ENCODE assay signal across 19 cellular contexts in the genomic region with DNA sequence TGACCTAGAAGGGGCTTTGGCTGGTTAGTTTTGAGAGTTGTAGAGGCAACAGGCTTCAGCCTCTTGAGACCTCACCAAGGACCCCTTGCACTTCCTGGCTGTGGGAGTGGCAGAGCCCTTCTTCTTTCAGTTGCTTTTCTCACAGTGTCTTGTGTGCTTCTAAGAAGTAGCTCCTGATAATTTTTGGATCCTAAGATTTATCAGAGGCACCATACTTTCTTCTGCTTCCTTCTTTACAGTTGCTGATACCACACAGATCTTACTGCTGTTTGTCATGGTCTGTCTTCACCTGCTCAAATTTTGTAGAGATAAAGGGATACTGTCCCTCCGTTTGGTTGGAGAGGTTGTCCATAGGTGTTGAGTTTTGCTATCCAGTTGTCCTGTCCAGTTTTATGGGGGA.
"Had no signal": no experiment of that assay in that cellular context is flagged by ENCODE, and none has a peak within 500 bp of the region (broad histone marks: within the 10 kb centered on the region; RNA-seq: fewer than 3 reads in every experiment).

No MANE protein-coding gene starts in this region.

- H3K9me3 ChIP-seq: adrenal gland, breast epithelium, pancreas, thoracic aorta had no signal

- DNase-seq: activated CD4-positive, alpha-beta T cell treated with anti-CD3 and anti-CD28 coated beads, Interleukin-2, amount 50 U/mL, for 1 hour; activated CD4-positive, CD25-positive, alpha-beta regulatory T cell treated with anti-CD3 and anti-CD28 coated beads, Interleukin-2, amount 50 U/mL, for 72 hours; activated CD8-positive, alpha-beta memory T cell treated with anti-CD3 and anti-CD28 coated beads, Interleukin-2, amount 50 U/mL, for 4 hours; activated effector memory CD4-positive, alpha-beta T cell treated with Interleukin-2 at 50 U/mL for 16 hours; activated naive CD4-positive, alpha-beta T cell treated with anti-CD3 and anti-CD28 coated beads, Interleukin-2, amount 50 U/mL, for 16 hours; activated T-cell treated with anti-CD3 and anti-CD28 coated beads, Interleukin-2, amount 50 U/mL, for 4 hours; adrenal gland; cerebellar nuclear complex; cortex of kidney; heart right ventricle; kidney glomerular epithelial cell; left ventricle myocardium superior; pancreas; stimulated activated CD4-positive, alpha-beta T cell treated with anti-CD3 and anti-CD28 coated beads, Interleukin-4, amount 100 ng/mL, for 1 hour had no signal

- FAIRE-seq: astrocyte had no signal

- H3K4me3 Mint-ChIP-seq: activated T-cell treated with anti-CD3 and anti-CD28 coated beads, Interleukin-2, amount 50 U/mL, for 4 hours had no signal

- H3K4me1 ChIP-seq: adrenal gland, breast epithelium, pancreas had no signal

- ATAC-seq: activated T-cell treated with anti-CD3 and anti-CD28 coated beads, Interleukin-2, amount 50 U/mL, for 4 hours; heart right ventricle; left ventricle myocardium superior; pancreas; sciatic nerve had no signal

- H3K27ac ChIP-seq: adrenal gland, breast epithelium, heart right ventricle, pancreas, thoracic aorta had no signal

- H3K4me3 ChIP-seq: adrenal gland, breast epithelium, heart right ventricle, pancreas, smooth muscle cell, thoracic aorta had no signal

- H3K36me3 ChIP-seq: adrenal gland, breast epithelium, pancreas, thoracic aorta had no signal

- H3K27me3 ChIP-seq: adrenal gland, breast epithelium, heart right ventricle, pancreas had no signal

- H3K4me2 ChIP-seq: smooth muscle cell had no signal
